Comparison of ENCODE assay signal across 8 cellular contexts in the genomic region with DNA sequence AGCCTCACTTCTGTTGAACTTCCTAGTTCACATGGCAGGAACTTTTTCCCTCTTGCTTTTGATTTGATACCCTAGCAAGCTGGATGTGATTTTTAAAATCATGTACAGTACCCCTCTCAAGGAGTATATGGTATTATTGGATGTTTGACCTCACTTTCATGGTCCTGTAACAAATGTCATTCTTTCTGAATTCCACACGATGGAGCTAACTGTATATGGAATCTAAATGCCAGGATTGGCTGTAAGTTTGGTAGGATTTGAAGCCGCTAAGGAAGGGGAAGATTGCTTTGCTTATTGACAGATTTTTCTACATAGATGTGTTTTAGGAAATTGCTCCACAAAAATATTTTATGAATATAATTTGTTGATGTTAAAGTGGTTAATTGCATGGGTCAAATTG. TPM values are rescaled to one million over a fixed set of nuclear protein-coding genes. Genes with fewer than 3 reads are reported as not detected.
DNase-seq lines count a peak whose midpoint lies in the region; ATAC-seq and TF ChIP-seq lines count a peak whose summit lies in the region.

No MANE protein-coding gene starts in this region.

- no peaks in the 10 kb centered on the region for H3K27me3 ChIP-seq in heart right ventricle
- H3K27me3 ChIP-seq in tibial artery: no peaks in the 10 kb centered on the region

- TF ChIP-seq CTCF in AG10803 (conservative IDR thresholded peaks at IDR 0.05; ENCODE audit: low read length) (peak; percentile 82), heart right ventricle (IDR thresholded peaks at IDR 0.05) (peak; percentile 11 to 61 (median 50)), tibial artery (IDR thresholded peaks at IDR 0.05) (peak; percentile 26 to 37)

- ATAC-seq in SK-N-SH treated with all-trans-retinoic acid at 6 μM for 48 hours (peak; percentile 79), heart right ventricle (peak in 4 of 8 donors; percentile 28 to 66 (median 46)), HG03025 (IDR thresholded peaks at IDR 0.05; ENCODE audit: low FRiP score, unreplicated experiment) (no peak), HG02981 (IDR thresholded peaks at IDR 0.05; ENCODE audit: unreplicated experiment) (no peak)

- H3K36me3 ChIP-seq in heart right ventricle (peaks cover 0 to 28% (median 0%) of the 10 kb centered on the region in 9 donors), tibial artery (peaks cover 0 to 33% (median 0%) of the 10 kb centered on the region in 3 donors)

- DNase-seq in AG10803 (ENCODE audit: low read depth): peak; percentile 74
- DNase-seq in HCEC 1CT: peak; percentile 74
- no peak for DNase-seq in heart right ventricle
- DNase-seq in tibial artery: no peak
- DNase-seq in activated CD4-positive, alpha-beta T cell treated with anti-CD3 and anti-CD28 coated beads for 4 hours: no peak

- peaks cover 0 to 3% (median 0%) of the 10 kb centered on the region in 9 donors for H3K4me1 ChIP-seq in heart right ventricle
- no peaks in the 10 kb centered on the region for H3K4me1 ChIP-seq in tibial artery

- intact Hi-C loops in heart right ventricle (cut with DNase I) (loop anchor here in 6 of 10 donors (2.0 to 10.0 kb wide), 3 partner anchors 507 to 731 kb away; no protein-coding TSS in a partner anchor), tibial artery (cut with DNase I; ENCODE audit: low total_unique reads) (no loop called here)

- H3K4me3 ChIP-seq in AG10803 (ENCODE audit: low read length) (no peak overlapping the region), heart right ventricle (no peak overlapping the region), tibial artery (no peak overlapping the region)

- H3K27ac ChIP-seq in heart right ventricle (no peak overlapping the region), tibial artery (no peak overlapping the region)

- WGBS in heart right ventricle, 2 donors: 33% methylated on average over 2 of the region's 2 CpGs

- H3K9me3 ChIP-seq in heart right ventricle: no peaks in the 10 kb centered on the region
- H3K9me3 ChIP-seq in tibial artery: no peaks in the 10 kb centered on the region

TF ChIP-seq in SK-N-SH treated with all-trans-retinoic acid at 6 μM for 48 hours, 23 proteins besides CTCF, POLR2A, EP300 and RAD21:
- TF ChIP-seq BACH2 (CRISPR knock-in tag; IDR thresholded peaks at IDR 0.05; ENCODE audit: borderline replicate concordance): no peak

RNA-seq across cellular contexts. Expression of a gene that starts 18.3 kb away (rescaled TPM):
- 10 to 100 TPM; 19.4 to 31.0 (median 27.0) TPM for total RNA-seq in heart right ventricle
- 10 to 100 TPM in 1 of 2 donors, 1 to 10 TPM in 1; 3.7 to 23.1 TPM for polyA plus RNA-seq in heart right ventricle

RNA-seq across cellular contexts. Expression of a gene that starts 18.4 kb away (rescaled TPM):
- 1 to 10 TPM; 1.9 to 3.5 (median 2.8) TPM for total RNA-seq in heart right ventricle
- polyA plus RNA-seq in heart right ventricle: 1 to 10 TPM; 2.4 to 2.5 TPM

Comparison
In these comparisons a context has a peak if more than half of its experiments do, and no peak if none do; other contexts are left out.
1. DNase-seq: peak in AG10803 (single experiment) and HCEC 1CT (single experiment); none in heart right ventricle (0 of 2), tibial artery (0 of 2) and activated CD4-positive, alpha-beta T cell treated with anti-CD3 and anti-CD28 coated beads for 4 hours (0 of 2).
2. CTCF ChIP-seq: peak in every context shown above with its lines; median percentile 82 in AG10803; 50 in heart right ventricle; 32 in tibial artery.